2 cellular contexts compared by ENCODE assay signal in the genomic region with DNA sequence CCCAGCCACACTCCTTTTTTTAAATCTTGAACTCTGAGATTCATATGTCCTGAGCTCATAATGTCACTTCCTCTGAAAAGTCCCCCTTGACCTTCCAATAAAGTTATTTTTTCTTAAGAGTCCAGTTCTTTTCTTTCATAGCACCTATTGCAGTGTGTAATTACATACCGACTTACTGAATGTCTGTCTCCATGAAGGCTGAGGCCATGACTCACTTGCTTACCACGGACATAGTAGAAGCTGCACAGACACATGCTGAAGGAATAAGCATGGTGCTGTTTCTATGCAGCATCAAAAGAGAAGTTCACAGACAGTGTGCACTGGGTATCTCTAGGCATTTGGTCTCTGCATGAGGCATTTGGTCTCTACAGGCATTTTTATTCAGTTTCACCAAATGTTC.
TF ChIP-seq lines count a peak whose summit lies in the region.

No MANE protein-coding gene starts in this region.

TF ChIP-seq in HepG2, 621 proteins besides CTCF, POLR2A, EP300 and RAD21 (continued from another document):
- TF ChIP-seq ZNF326 (CRISPR knock-in tag; IDR thresholded peaks at IDR 0.05; ENCODE audit: borderline replicate concordance) (no peak), NFE2L2 (IDR thresholded peaks at IDR 0.05; ENCODE audit: low read length) (no peak), GPN1 (CRISPR knock-in tag; IDR thresholded peaks at IDR 0.05; ENCODE audit: borderline replicate concordance) (no peak), ZNF558 (CRISPR knock-in tag; IDR thresholded peaks at IDR 0.05; ENCODE audit: borderline replicate concordance) (no peak)
- TF ChIP-seq, protein P1, sequence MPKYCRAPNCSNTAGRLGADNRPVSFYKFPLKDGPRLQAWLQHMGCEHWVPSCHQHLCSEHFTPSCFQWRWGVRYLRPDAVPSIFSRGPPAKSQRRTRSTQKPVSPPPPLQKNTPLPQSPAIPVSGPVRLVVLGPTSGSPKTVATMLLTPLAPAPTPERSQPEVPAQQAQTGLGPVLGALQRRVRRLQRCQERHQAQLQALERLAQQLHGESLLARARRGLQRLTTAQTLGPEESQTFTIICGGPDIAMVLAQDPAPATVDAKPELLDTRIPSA (CRISPR knock-in tag; IDR thresholded peaks at IDR 0.05; ENCODE audit: borderline replicate concordance), result no peak

TF ChIP-seq in SK-N-SH treated with all-trans-retinoic acid at 6 μM for 48 hours, 23 proteins besides CTCF, POLR2A, EP300 and RAD21 (continued from another document):
- TF ChIP-seq, protein P2, sequence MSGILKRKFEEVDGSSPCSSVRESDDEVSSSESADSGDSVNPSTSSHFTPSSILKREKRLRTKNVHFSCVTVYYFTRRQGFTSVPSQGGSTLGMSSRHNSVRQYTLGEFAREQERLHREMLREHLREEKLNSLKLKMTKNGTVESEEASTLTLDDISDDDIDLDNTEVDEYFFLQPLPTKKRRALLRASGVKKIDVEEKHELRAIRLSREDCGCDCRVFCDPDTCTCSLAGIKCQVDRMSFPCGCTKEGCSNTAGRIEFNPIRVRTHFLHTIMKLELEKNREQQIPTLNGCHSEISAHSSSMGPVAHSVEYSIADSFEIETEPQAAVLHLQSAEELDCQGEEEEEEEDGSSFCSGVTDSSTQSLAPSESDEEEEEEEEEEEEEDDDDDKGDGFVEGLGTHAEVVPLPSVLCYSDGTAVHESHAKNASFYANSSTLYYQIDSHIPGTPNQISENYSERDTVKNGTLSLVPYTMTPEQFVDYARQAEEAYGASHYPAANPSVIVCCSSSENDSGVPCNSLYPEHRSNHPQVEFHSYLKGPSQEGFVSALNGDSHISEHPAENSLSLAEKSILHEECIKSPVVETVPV (CRISPR knock-in tag; IDR thresholded peaks at IDR 0.05), result no peak
- TF ChIP-seq PPARA (CRISPR knock-in tag; IDR thresholded peaks at IDR 0.05; ENCODE audit: borderline replicate concordance) (no peak), TCF4 (CRISPR knock-in tag; IDR thresholded peaks at IDR 0.05; ENCODE audit: borderline replicate concordance) (no peak), ZNF70 (CRISPR knock-in tag; IDR thresholded peaks at IDR 0.05) (no peak), ZC3H10 (CRISPR knock-in tag; IDR thresholded peaks at IDR 0.05) (no peak), ZNF565 (CRISPR knock-in tag; conservative IDR thresholded peaks at IDR 0.05; ENCODE audit: low read depth) (no peak), CSDC2 (CRISPR knock-in tag; IDR thresholded peaks at IDR 0.05) (no peak), TOX (CRISPR knock-in tag; IDR thresholded peaks at IDR 0.05; ENCODE audit: borderline replicate concordance) (no peak), ZFP3 (CRISPR knock-in tag; IDR thresholded peaks at IDR 0.05) (no peak), ARNTL (CRISPR knock-in tag; IDR thresholded peaks at IDR 0.05; ENCODE audit: borderline replicate concordance, low read depth) (no peak), BACH2 (CRISPR knock-in tag; IDR thresholded peaks at IDR 0.05; ENCODE audit: borderline replicate concordance) (no peak), ZNF8 (CRISPR knock-in tag; IDR thresholded peaks at IDR 0.05) (no peak)
- TF ChIP-seq, protein P3, sequence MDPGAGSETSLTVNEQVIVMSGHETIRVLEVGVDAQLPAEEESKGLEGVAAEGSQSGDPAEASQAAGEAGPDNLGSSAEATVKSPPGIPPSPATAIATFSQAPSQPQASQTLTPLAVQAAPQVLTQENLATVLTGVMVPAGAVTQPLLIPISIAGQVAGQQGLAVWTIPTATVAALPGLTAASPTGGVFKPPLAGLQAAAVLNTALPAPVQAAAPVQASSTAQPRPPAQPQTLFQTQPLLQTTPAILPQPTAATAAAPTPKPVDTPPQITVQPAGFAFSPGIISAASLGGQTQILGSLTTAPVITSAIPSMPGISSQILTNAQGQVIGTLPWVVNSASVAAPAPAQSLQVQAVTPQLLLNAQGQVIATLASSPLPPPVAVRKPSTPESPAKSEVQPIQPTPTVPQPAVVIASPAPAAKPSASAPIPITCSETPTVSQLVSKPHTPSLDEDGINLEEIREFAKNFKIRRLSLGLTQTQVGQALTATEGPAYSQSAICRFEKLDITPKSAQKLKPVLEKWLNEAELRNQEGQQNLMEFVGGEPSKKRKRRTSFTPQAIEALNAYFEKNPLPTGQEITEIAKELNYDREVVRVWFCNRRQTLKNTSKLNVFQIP (CRISPR knock-in tag; IDR thresholded peaks at IDR 0.05; ENCODE audit: borderline replicate concordance, low read depth), result no peak
- TF ChIP-seq, protein P4, sequence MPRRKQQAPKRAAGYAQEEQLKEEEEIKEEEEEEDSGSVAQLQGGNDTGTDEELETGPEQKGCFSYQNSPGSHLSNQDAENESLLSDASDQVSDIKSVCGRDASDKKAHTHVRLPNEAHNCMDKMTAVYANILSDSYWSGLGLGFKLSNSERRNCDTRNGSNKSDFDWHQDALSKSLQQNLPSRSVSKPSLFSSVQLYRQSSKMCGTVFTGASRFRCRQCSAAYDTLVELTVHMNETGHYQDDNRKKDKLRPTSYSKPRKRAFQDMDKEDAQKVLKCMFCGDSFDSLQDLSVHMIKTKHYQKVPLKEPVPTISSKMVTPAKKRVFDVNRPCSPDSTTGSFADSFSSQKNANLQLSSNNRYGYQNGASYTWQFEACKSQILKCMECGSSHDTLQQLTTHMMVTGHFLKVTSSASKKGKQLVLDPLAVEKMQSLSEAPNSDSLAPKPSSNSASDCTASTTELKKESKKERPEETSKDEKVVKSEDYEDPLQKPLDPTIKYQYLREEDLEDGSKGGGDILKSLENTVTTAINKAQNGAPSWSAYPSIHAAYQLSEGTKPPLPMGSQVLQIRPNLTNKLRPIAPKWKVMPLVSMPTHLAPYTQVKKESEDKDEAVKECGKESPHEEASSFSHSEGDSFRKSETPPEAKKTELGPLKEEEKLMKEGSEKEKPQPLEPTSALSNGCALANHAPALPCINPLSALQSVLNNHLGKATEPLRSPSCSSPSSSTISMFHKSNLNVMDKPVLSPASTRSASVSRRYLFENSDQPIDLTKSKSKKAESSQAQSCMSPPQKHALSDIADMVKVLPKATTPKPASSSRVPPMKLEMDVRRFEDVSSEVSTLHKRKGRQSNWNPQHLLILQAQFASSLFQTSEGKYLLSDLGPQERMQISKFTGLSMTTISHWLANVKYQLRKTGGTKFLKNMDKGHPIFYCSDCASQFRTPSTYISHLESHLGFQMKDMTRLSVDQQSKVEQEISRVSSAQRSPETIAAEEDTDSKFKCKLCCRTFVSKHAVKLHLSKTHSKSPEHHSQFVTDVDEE (CRISPR knock-in tag; IDR thresholded peaks at IDR 0.05), result no peak
